In the genomic region with DNA sequence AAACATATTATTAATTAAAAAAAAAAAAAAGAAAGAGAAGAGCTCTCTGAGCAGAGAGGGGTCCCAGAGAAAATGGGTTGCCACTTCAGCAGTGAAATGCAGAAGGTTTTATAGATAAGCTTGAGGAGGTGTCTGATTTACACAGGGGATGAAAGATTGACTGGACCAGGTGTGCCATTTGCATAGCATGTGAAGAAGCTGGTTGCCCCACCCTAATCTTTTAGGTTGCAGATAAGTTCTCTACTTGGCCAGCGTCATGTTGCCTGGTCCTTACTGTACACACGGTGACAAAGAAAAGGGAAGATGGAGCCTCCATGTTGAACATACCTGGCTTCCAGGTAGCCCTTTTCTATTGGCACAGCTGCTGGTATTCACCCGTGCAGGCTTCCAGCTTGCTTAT, we compare ENCODE assay signal across 1 cellular context.
TF ChIP-seq lines count a peak whose summit lies in the region.

No MANE protein-coding gene starts in this region.

TF ChIP-seq in K562, 482 proteins besides CTCF, POLR2A, EP300 and RAD21:
- no peak for TF ChIP-seq XRCC4 (IDR thresholded peaks at IDR 0.05; ENCODE audit: extremely low read depth, insufficient read depth, insufficient read length)
- TF ChIP-seq ZNF311 (CRISPR knock-in tag; IDR thresholded peaks at IDR 0.05), result no peak
- TF ChIP-seq ARID1B (IDR thresholded peaks at IDR 0.05), result peak; percentile 37; the same call in 1 of the 2 replicates
- no peak for TF ChIP-seq KAT8 (IDR thresholded peaks at IDR 0.05; ENCODE audit: low read depth)
- TF ChIP-seq CBFA2T3 (IDR thresholded peaks at IDR 0.05), result peak; percentile 73
- peak; percentile 25; the same call in 1 of the 2 replicates for TF ChIP-seq MTA2 (IDR thresholded peaks at IDR 0.05; ENCODE audit: low read depth)
- peak in 1 of 2 experiments; percentile 19; a peak in 2 of 4 replicates for TF ChIP-seq TRIM24 (IDR thresholded peaks at IDR 0.05)
- no peak for TF ChIP-seq NFE2 (IDR thresholded peaks at IDR 0.05; ENCODE audit: low read depth)
- TF ChIP-seq ZEB2 (IDR thresholded peaks at IDR 0.05), result 0 out of 2 replicates have a peak, but pooled peaks have one; percentile 34
- peak; percentile 57 for TF ChIP-seq TEAD4 (IDR thresholded peaks at IDR 0.05; ENCODE audit: low read length)
- TF ChIP-seq TEAD4 (CRISPR knock-in tag; IDR thresholded peaks at IDR 0.05; ENCODE audit: borderline replicate concordance), result no peak
- no peak for TF ChIP-seq RCOR1 (IDR thresholded peaks at IDR 0.05; ENCODE audit: borderline replicate concordance in 1 of 2, low read depth in 2 of 2, low read length in 2 of 2)
- no peak for TF ChIP-seq HSF4 (CRISPR knock-in tag; IDR thresholded peaks at IDR 0.05; ENCODE audit: borderline replicate concordance)
- TF ChIP-seq SRSF1 (IDR thresholded peaks at IDR 0.05; ENCODE audit: low read depth, low read length), result no peak
- TF ChIP-seq DPF2 (IDR thresholded peaks at IDR 0.05), result 0 out of 2 replicates have a peak, but pooled peaks have one; percentile 9
- TF ChIP-seq KDM1A (IDR thresholded peaks at IDR 0.05), result 0 out of 4 replicates have a peak, but pooled peaks of 1 of the 2 experiments have one; percentile 4
- TF ChIP-seq TAL1 (IDR thresholded peaks at IDR 0.05), result peak; percentile 55
- TF ChIP-seq TCF3 (CRISPR knock-in tag; IDR thresholded peaks at IDR 0.05), result peak; percentile 45; the same call in 1 of the 2 replicates
- TF ChIP-seq, protein P1, sequence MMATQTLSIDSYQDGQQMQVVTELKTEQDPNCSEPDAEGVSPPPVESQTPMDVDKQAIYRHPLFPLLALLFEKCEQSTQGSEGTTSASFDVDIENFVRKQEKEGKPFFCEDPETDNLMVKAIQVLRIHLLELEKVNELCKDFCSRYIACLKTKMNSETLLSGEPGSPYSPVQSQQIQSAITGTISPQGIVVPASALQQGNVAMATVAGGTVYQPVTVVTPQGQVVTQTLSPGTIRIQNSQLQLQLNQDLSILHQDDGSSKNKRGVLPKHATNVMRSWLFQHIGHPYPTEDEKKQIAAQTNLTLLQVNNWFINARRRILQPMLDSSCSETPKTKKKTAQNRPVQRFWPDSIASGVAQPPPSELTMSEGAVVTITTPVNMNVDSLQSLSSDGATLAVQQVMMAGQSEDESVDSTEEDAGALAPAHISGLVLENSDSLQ (IDR thresholded peaks at IDR 0.05), result peak; percentile 20; the same call in 1 of the 2 replicates
- no peak for TF ChIP-seq ZNF165 (CRISPR knock-in tag; IDR thresholded peaks at IDR 0.05; ENCODE audit: borderline replicate concordance)
- TF ChIP-seq, protein P2, sequence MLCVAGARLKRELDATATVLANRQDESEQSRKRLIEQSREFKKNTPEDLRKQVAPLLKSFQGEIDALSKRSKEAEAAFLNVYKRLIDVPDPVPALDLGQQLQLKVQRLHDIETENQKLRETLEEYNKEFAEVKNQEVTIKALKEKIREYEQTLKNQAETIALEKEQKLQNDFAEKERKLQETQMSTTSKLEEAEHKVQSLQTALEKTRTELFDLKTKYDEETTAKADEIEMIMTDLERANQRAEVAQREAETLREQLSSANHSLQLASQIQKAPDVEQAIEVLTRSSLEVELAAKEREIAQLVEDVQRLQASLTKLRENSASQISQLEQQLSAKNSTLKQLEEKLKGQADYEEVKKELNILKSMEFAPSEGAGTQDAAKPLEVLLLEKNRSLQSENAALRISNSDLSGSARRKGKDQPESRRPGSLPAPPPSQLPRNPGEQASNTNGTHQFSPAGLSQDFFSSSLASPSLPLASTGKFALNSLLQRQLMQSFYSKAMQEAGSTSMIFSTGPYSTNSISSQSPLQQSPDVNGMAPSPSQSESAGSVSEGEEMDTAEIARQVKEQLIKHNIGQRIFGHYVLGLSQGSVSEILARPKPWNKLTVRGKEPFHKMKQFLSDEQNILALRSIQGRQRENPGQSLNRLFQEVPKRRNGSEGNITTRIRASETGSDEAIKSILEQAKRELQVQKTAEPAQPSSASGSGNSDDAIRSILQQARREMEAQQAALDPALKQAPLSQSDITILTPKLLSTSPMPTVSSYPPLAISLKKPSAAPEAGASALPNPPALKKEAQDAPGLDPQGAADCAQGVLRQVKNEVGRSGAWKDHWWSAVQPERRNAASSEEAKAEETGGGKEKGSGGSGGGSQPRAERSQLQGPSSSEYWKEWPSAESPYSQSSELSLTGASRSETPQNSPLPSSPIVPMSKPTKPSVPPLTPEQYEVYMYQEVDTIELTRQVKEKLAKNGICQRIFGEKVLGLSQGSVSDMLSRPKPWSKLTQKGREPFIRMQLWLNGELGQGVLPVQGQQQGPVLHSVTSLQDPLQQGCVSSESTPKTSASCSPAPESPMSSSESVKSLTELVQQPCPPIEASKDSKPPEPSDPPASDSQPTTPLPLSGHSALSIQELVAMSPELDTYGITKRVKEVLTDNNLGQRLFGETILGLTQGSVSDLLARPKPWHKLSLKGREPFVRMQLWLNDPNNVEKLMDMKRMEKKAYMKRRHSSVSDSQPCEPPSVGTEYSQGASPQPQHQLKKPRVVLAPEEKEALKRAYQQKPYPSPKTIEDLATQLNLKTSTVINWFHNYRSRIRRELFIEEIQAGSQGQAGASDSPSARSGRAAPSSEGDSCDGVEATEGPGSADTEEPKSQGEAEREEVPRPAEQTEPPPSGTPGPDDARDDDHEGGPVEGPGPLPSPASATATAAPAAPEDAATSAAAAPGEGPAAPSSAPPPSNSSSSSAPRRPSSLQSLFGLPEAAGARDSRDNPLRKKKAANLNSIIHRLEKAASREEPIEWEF (CRISPR knock-in tag; IDR thresholded peaks at IDR 0.05), result no peak
- no peak for TF ChIP-seq FOXK2 (conservative IDR thresholded peaks at IDR 0.05 in 1 of 2, IDR thresholded peaks at IDR 0.05 in 1 of 2; ENCODE audit: low read depth in 2 of 2)
- peak; percentile 68 for TF ChIP-seq MEIS2 (IDR thresholded peaks at IDR 0.05; ENCODE audit: partially characterized antibody)
- TF ChIP-seq FOXJ2 (tag; IDR thresholded peaks at IDR 0.05), result 0 out of 2 replicates have a peak, but pooled peaks have one; percentile 27
- TF ChIP-seq CBFA2T2 (conservative IDR thresholded peaks at IDR 0.05), result peak; percentile 65
